ENCODE assay signal across 19 cellular contexts in the genomic region with DNA sequence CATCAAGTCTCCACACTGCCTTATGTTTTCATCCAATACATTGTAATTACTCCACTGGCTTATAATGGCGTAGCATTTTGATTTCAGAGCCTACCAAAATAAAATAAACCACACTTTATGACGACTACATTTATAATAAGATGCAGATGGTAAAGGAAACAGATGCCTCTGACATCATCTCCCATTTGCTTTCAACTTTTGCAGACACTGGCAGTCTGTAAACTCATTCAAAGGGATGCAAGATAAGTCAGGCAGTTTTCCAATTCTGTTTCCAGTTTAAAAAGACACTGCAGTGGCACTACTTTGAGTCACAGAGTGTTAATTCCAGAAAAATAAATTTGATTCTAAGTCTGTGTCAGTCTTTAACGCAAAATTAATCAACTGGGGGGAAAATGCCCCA. TPM values are rescaled to one million over a fixed set of nuclear protein-coding genes. Genes with fewer than 3 reads are reported as not detected.
DNase-seq lines count a peak whose midpoint lies in the region; ATAC-seq, FAIRE-seq and TF ChIP-seq lines count a peak whose summit lies in the region.
"Had no signal": no experiment of that assay in that cellular context is flagged by ENCODE, and none has a peak within 500 bp of the region (broad histone marks: within the 10 kb centered on the region; RNA-seq: fewer than 3 reads in every experiment).

No MANE protein-coding gene starts in this region.

- DNase-seq in AG10803 (ENCODE audit: low read depth) (peak; percentile 62), endothelial cell of umbilical vein (ENCODE audit: low read depth, low spot score) (no peak), mesothelial cell of epicardium (ENCODE audit: low spot score in 2 of 2, unreplicated experiment in 2 of 2) (no peak), NCI-H1105 treated with DMSO at 0.1 percent for 48 hours (lab: John Stamatoyannopoulos, UW) (no peak), NCI-H526 (lab: John Stamatoyannopoulos, UW) (no peak)
- no peak for DNase-seq in activated naive CD4-positive, alpha-beta T cell treated with anti-CD3 and anti-CD28 coated beads, Interleukin-2, amount 50 U/mL, for 72 hours (ENCODE audit: low spot score in 2 of 2)
- DNase-seq: activated CD4-positive, alpha-beta T cell treated with anti-CD3 and anti-CD28 coated beads, Interleukin-2, amount 10 ng/mL, durations not matched to agents 7 days and 5 days; activated T-cell treated with anti-CD3 and anti-CD28 coated beads for 4 hours; Kasumi-1; natural killer cell; NCI-H146; T1000 had no signal

- H3K4me3 ChIP-seq in AG10803 (ENCODE audit: low read length), result no peak overlapping the region
- no peak overlapping the region for H3K4me3 ChIP-seq in OCI-LY3 (ENCODE audit: low read length)
- no peak overlapping the region for H3K4me3 ChIP-seq in endothelial cell of umbilical vein (replicated peaks in 1 of 3; ENCODE audit: insufficient read depth in 1 of 3, low read depth in 1 of 3, low read length in 3 of 3)

- no TSS peak for BruUV-seq in endothelial cell of umbilical vein (replicated peaks; lab: Mats Ljungman, UMichigan)

- peak overlapping the region; percentile 89 for H3K27ac Mint-ChIP-seq in mesothelial cell of epicardium
- H3K27ac Mint-ChIP-seq in activated naive CD4-positive, alpha-beta T cell treated with anti-CD3 and anti-CD28 coated beads, Interleukin-2, amount 50 U/mL, for 72 hours, result no peak overlapping the region
- H3K27ac Mint-ChIP-seq: activated CD4-positive, alpha-beta T cell treated with anti-CD3 and anti-CD28 coated beads, Interleukin-2, amount 10 ng/mL, durations not matched to agents 7 days and 5 days; activated naive CD8-positive, alpha-beta T cell; B cell; natural killer cell; stimulated activated naive CD8-positive, alpha-beta T cell treated with anti-CD3 and anti-CD28 coated beads, Interleukin-15, Interleukin-2, amounts not matched to agents 100 ng/mL and 50 ng/mL, for 24 hours had no signal

- ATAC-seq in HG03521 (IDR thresholded peaks at IDR 0.05; ENCODE audit: unreplicated experiment), result no peak
- no peak for ATAC-seq in activated naive CD4-positive, alpha-beta T cell treated with anti-CD3 and anti-CD28 coated beads, Interleukin-2, amount 50 U/mL, for 72 hours
- ATAC-seq: natural killer cell had no signal

- CTCF ChIA-PET in endothelial cell of umbilical vein (lab: Charles Lee), result no interaction called here

- H3K36me3 ChIP-seq in OCI-LY3 (replicated peaks; ENCODE audit: low read depth, low read length) (no peaks in the 10 kb centered on the region), endothelial cell of umbilical vein (ENCODE audit: control insufficient read depth in 2 of 2, extremely low read depth in 1 of 2, insufficient read depth in 2 of 2, low read length in 2 of 2) (no peaks in the 10 kb centered on the region)

- no peaks in the 10 kb centered on the region for H3K27me3 ChIP-seq in OCI-LY3 (ENCODE audit: low read depth, low read length)
- H3K27me3 ChIP-seq in endothelial cell of umbilical vein (ENCODE audit: control insufficient read depth in 2 of 2, insufficient read depth in 2 of 2, low read length in 2 of 2), result no peaks in the 10 kb centered on the region

- POLR2A ChIA-PET in endothelial cell of umbilical vein (lab: Charles Lee), result no interaction called here

- no peaks in the 10 kb centered on the region for H3K27me3 Mint-ChIP-seq in mesothelial cell of epicardium (ENCODE audit: low read depth)
- H3K27me3 Mint-ChIP-seq: activated naive CD8-positive, alpha-beta T cell; central memory CD8-positive, alpha-beta T cell; stimulated activated naive CD8-positive, alpha-beta T cell treated with anti-CD3 and anti-CD28 coated beads, Interleukin-15, Interleukin-2, amounts not matched to agents 100 ng/mL and 50 ng/mL, for 24 hours had no signal

- dilution Hi-C loops in endothelial cell of umbilical vein (cut with MboI; ENCODE audit: extremely low pct_ligation_motif_present, low sequenced_read_pairs), result no loop called here

- peaks cover 3% of the 10 kb centered on the region for H3K36me3 Mint-ChIP-seq in mesothelial cell of epicardium
- no peaks in the 10 kb centered on the region for H3K36me3 Mint-ChIP-seq in activated naive CD4-positive, alpha-beta T cell treated with anti-CD3 and anti-CD28 coated beads, Interleukin-2, amount 50 U/mL, for 72 hours
- H3K36me3 Mint-ChIP-seq: activated naive CD8-positive, alpha-beta T cell; natural killer cell had no signal

- peak; percentile 18 for FAIRE-seq in endothelial cell of umbilical vein (lab: Jason Lieb, UNC)

- no peak for TF ChIP-seq CTCF in AG10803 (conservative IDR thresholded peaks at IDR 0.05; ENCODE audit: low read length)
- no peak for TF ChIP-seq CTCF in OCI-LY3 (IDR thresholded peaks at IDR 0.05; ENCODE audit: low read depth, low read length)
- no peak for TF ChIP-seq CTCF in endothelial cell of umbilical vein (IDR thresholded peaks at IDR 0.05; ENCODE audit: extremely low read depth in 1 of 2, insufficient read depth in 1 of 2, low read depth in 1 of 2, low read length in 2 of 2)
- TF ChIP-seq CTCF in mesothelial cell of epicardium (IDR thresholded peaks at IDR 0.05; ENCODE audit: unreplicated experiment), result no peak

- H3K9me3 Mint-ChIP-seq in mesothelial cell of epicardium, result no peaks in the 10 kb centered on the region
- no peaks in the 10 kb centered on the region for H3K9me3 Mint-ChIP-seq in activated naive CD4-positive, alpha-beta T cell treated with anti-CD3 and anti-CD28 coated beads, Interleukin-2, amount 50 U/mL, for 72 hours
- H3K9me3 Mint-ChIP-seq: activated CD4-positive, alpha-beta T cell treated with anti-CD3 and anti-CD28 coated beads, Interleukin-2, amount 10 ng/mL, durations not matched to agents 7 days and 5 days; central memory CD8-positive, alpha-beta T cell; natural killer cell had no signal

- no peaks in the 10 kb centered on the region for H3K4me1 ChIP-seq in OCI-LY3 (ENCODE audit: low read length)
- no peaks in the 10 kb centered on the region for H3K4me1 ChIP-seq in endothelial cell of umbilical vein (ENCODE audit: control insufficient read depth, extremely low read depth, insufficient read depth, low read length)

- H3K9me1 ChIP-seq in endothelial cell of umbilical vein (replicated peaks; ENCODE audit: control insufficient read depth, extremely low read depth, insufficient read depth, low read length), result peaks cover 2% of the 10 kb centered on the region

- no peak overlapping the region for H3K27ac ChIP-seq in OCI-LY3 (ENCODE audit: low read length)
- H3K27ac ChIP-seq in endothelial cell of umbilical vein (ENCODE audit: insufficient read depth, low read depth, low read length), result no peak overlapping the region
- H3K27ac ChIP-seq: epithelial cell of prostate had no signal

- no peaks in the 10 kb centered on the region for H4K20me1 ChIP-seq in OCI-LY3 (ENCODE audit: insufficient read depth, low read length)
- H4K20me1 ChIP-seq in endothelial cell of umbilical vein (replicated peaks; ENCODE audit: control insufficient read depth, extremely low read depth, insufficient read depth, low read length), result no peaks in the 10 kb centered on the region

- H3K4me3 Mint-ChIP-seq in mesothelial cell of epicardium, result no peak overlapping the region
- H3K4me3 Mint-ChIP-seq: activated CD4-positive, alpha-beta T cell treated with anti-CD3 and anti-CD28 coated beads, Interleukin-2, amount 10 ng/mL, durations not matched to agents 7 days and 5 days; activated naive CD8-positive, alpha-beta T cell; B cell; central memory CD8-positive, alpha-beta T cell; natural killer cell; stimulated activated naive CD8-positive, alpha-beta T cell treated with anti-CD3 and anti-CD28 coated beads, Interleukin-15, Interleukin-2, amounts not matched to agents 100 ng/mL and 50 ng/mL, for 24 hours had no signal

- H3K4me1 Mint-ChIP-seq in mesothelial cell of epicardium, result peaks cover 30% of the 10 kb centered on the region
- H3K4me1 Mint-ChIP-seq: activated CD4-positive, alpha-beta T cell treated with anti-CD3 and anti-CD28 coated beads, Interleukin-2, amount 10 ng/mL, durations not matched to agents 7 days and 5 days; B cell; natural killer cell had no signal

- H3K79me2 ChIP-seq in OCI-LY3 (ENCODE audit: low read length) (no peaks in the 10 kb centered on the region), endothelial cell of umbilical vein (ENCODE audit: control insufficient read depth, insufficient read depth, low read length) (no peaks in the 10 kb centered on the region)

- no peak for TF ChIP-seq POLR2A in endothelial cell of umbilical vein (IDR thresholded peaks at IDR 0.05; ENCODE audit: low read depth, low read length)

- no peaks in the 10 kb centered on the region for H3K9me3 ChIP-seq in OCI-LY3 (ENCODE audit: insufficient read depth, low read length)
- no peaks in the 10 kb centered on the region for H3K9me3 ChIP-seq in endothelial cell of umbilical vein (replicated peaks; ENCODE audit: control insufficient read depth, insufficient read depth, low read length)

- intact Hi-C loops in endothelial cell of umbilical vein (cut with micrococcal nuclease), result loop anchor here (10.0 kb wide), 1 partner anchor 335 kb away; no protein-coding TSS in a partner anchor

- H3K9ac ChIP-seq in OCI-LY3 (ENCODE audit: low read length) (no peak overlapping the region), endothelial cell of umbilical vein (replicated peaks; ENCODE audit: extremely low read depth, insufficient read depth, low read length) (no peak overlapping the region)

- H3K4me2 ChIP-seq in OCI-LY3 (ENCODE audit: low read length) (no peak overlapping the region), endothelial cell of umbilical vein (ENCODE audit: insufficient read depth, low read length) (no peak overlapping the region)

- peak overlapping the region; percentile 19 for H2AFZ ChIP-seq in OCI-LY3 (ENCODE audit: low read depth, low read length)
- H2AFZ ChIP-seq in endothelial cell of umbilical vein (ENCODE audit: low read depth, low read length), result no peak overlapping the region

TF ChIP-seq in endothelial cell of umbilical vein, 7 proteins besides CTCF, POLR2A, EP300 and RAD21 (continues in another document):
- TF ChIP-seq MYC (IDR thresholded peaks at IDR 0.05; ENCODE audit: low read depth, low read length) (no peak), POLR2AphosphoS5 (IDR thresholded peaks at IDR 0.05; ENCODE audit: insufficient read depth, low read depth, low read length) (no peak), GATA2 (IDR thresholded peaks at IDR 0.05; ENCODE audit: insufficient read depth, insufficient read length, low read depth, low read length) (no peak), EZH2 (IDR thresholded peaks at IDR 0.05; ENCODE audit: borderline replicate concordance, low read depth, low read length, severe bottlenecking) (no peak)

RNA-seq across cellular contexts. Expression of gene DSEL, which starts 6.8 kb away (rescaled TPM):
- total RNA-seq in endothelial cell of umbilical vein (4.5 TPM in 2 replicates), mesothelial cell of epicardium (6.3 to 6.5 TPM (median 6.4 TPM) in 3 replicates)
- 2.0 TPM in 2 replicates for polyA plus RNA-seq in endothelial cell of umbilical vein
- polyA plus RNA-seq in endothelial cell of umbilical vein (2011; cell fraction: cytosol; rRNA removed), result 1.9 and 2.0 TPM in 2 replicates
- 2.7 and 3.7 TPM in 2 replicates for polyA plus RNA-seq in endothelial cell of umbilical vein (2011; cell fraction: nucleus; rRNA removed)
- 7.9 TPM in 2 replicates for polyA plus RNA-seq in endothelial cell of umbilical vein (2012)
- polyA minus RNA-seq in endothelial cell of umbilical vein, result 8.9 and 10.0 TPM in 2 replicates
- 19.6 TPM for polyA minus RNA-seq in endothelial cell of umbilical vein (2011; cell fraction: cytosol; rRNA and poly(A)+ RNA removed)
- 13.2 and 19.0 TPM in 2 replicates for polyA minus RNA-seq in endothelial cell of umbilical vein (2011; cell fraction: nucleus; rRNA and poly(A)+ RNA removed)
- total RNA-seq in activated naive CD4-positive, alpha-beta T cell treated with anti-CD3 and anti-CD28 coated beads, Interleukin-2, amount 50 U/mL, for 72 hours, result under 1 TPM in 1 of 2 donors, not detected in 1; 0.39 TPM
